ENCODE assay signal across 26 cellular contexts in genomic region chr13:104796581-104796980, GRCh38.
"Had no signal": no experiment of that assay in that cellular context is flagged by ENCODE, and none has a peak within 500 bp of the region (broad histone marks: within the 10 kb centered on the region; RNA-seq: fewer than 3 reads in every experiment).

No MANE protein-coding gene starts in this region.

- H3K4me1 ChIP-seq: esophagus squamous epithelium, stomach, thyroid gland, vagina had no signal

- H3K27ac ChIP-seq: coronary artery, esophagus squamous epithelium, gastrocnemius medialis, ovary, psoas muscle, stomach, thyroid gland, vagina had no signal

- H3K4me3 Mint-ChIP-seq: naive thymus-derived CD8-positive, alpha-beta T cell; stimulated activated effector memory CD8-positive, alpha-beta T cell treated with anti-CD3 and anti-CD28 coated beads, Interleukin-12 subunit alpha, Interleukin-12 subunit beta, amount 100 ng/mL, for 72 hours had no signal

- H3K36me3 ChIP-seq: esophagus squamous epithelium, gastrocnemius medialis, ovary, stomach, thyroid gland, vagina had no signal

- DNase-seq: dermis blood vessel endothelial cell; effector memory CD4-positive, alpha-beta T cell; erythroblast; esophagus squamous epithelium; gastrocnemius medialis; head of caudate nucleus; kidney; mammary epithelial cell; mesendoderm; midbrain; naive thymus-derived CD8-positive, alpha-beta T cell; occipital lobe; ovary; posterior cingulate gyrus; psoas muscle; stimulated activated CD4-positive, alpha-beta T cell treated with anti-CD3 and anti-CD28 coated beads, Interleukin-2, amount 100 ng/mL, for 24 hours; stimulated activated CD4-positive, alpha-beta T cell treated with anti-CD3 and anti-CD28 coated beads, Interleukin-4, amount 100 ng/mL, for 24 hours; stimulated activated naive CD4-positive, alpha-beta T cell treated with Interleukin-2 at 50 U/mL for 16 hours; stomach; thyroid gland had no signal

- ATAC-seq: gastrocnemius medialis; left lobe of liver; naive thymus-derived CD8-positive, alpha-beta T cell; psoas muscle; sciatic nerve; stimulated activated effector memory CD8-positive, alpha-beta T cell treated with anti-CD3 and anti-CD28 coated beads, Interleukin-12 subunit alpha, Interleukin-12 subunit beta, amount 100 ng/mL, for 72 hours had no signal

- H3K4me1 Mint-ChIP-seq: naive thymus-derived CD8-positive, alpha-beta T cell; stimulated activated effector memory CD8-positive, alpha-beta T cell treated with anti-CD3 and anti-CD28 coated beads, Interleukin-12 subunit alpha, Interleukin-12 subunit beta, amount 100 ng/mL, for 72 hours had no signal

- H3K27me3 ChIP-seq: esophagus squamous epithelium, gastrocnemius medialis, ovary, stomach, thyroid gland, vagina had no signal

- H3K27ac Mint-ChIP-seq: stimulated activated effector memory CD8-positive, alpha-beta T cell treated with anti-CD3 and anti-CD28 coated beads, Interleukin-12 subunit alpha, Interleukin-12 subunit beta, amount 100 ng/mL, for 72 hours had no signal

- H3K36me3 Mint-ChIP-seq: naive thymus-derived CD8-positive, alpha-beta T cell; stimulated activated effector memory CD8-positive, alpha-beta T cell treated with anti-CD3 and anti-CD28 coated beads, Interleukin-12 subunit alpha, Interleukin-12 subunit beta, amount 100 ng/mL, for 72 hours had no signal

- FAIRE-seq: endothelial cell of umbilical vein, kidney had no signal

- H3K4me3 ChIP-seq: coronary artery, esophagus squamous epithelium, gastrocnemius medialis, ovary, psoas muscle, stomach, thyroid gland, vagina had no signal

- H3K9me3 ChIP-seq: esophagus squamous epithelium, gastrocnemius medialis, ovary, psoas muscle, stomach, thyroid gland, vagina had no signal
